Comparison of ENCODE assay signal across 9 cellular contexts in the genomic region with DNA sequence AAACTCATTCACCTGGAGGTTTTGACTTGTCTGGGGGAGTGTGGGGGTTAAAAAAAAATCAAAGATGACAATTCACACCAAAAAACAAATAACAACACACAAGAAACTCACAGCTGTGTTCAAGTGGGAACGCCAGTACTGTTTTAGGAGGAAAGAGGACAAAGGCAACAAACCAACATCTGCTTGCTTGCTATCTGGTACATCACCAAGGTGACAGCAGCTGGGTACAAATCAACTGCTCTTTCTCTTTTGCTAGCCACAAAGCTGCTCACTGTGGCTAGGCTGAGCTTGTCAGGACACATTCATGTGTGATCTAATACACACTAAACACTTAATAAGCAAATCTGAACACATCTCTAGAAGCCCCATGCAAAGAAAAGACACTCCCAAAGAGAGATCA.
DNase-seq lines count a peak whose midpoint lies in the region; ATAC-seq and TF ChIP-seq lines count a peak whose summit lies in the region.
"Had no signal": no experiment of that assay in that cellular context is flagged by ENCODE, and none has a peak within 500 bp of the region (broad histone marks: within the 10 kb centered on the region; RNA-seq: fewer than 3 reads in every experiment).

No MANE protein-coding gene starts in this region.

- peaks cover 12% of the 10 kb centered on the region for H3K9me3 Mint-ChIP-seq in activated naive CD4-positive, alpha-beta T cell treated with anti-CD3 and anti-CD28 coated beads for 36 hours

- H3K4me1 ChIP-seq in upper lobe of right lung, result no peaks in the 10 kb centered on the region

- peaks cover 4% of the 10 kb centered on the region for H3K36me3 Mint-ChIP-seq in activated naive CD4-positive, alpha-beta T cell treated with anti-CD3 and anti-CD28 coated beads for 36 hours (ENCODE audit: low read depth)

- TF ChIP-seq CTCF in upper lobe of right lung (IDR thresholded peaks at IDR 0.05), result no peak

- H3K4me3 Mint-ChIP-seq in activated naive CD4-positive, alpha-beta T cell treated with anti-CD3 and anti-CD28 coated beads for 36 hours, result no peak overlapping the region

- no peaks in the 10 kb centered on the region for H3K36me3 ChIP-seq in upper lobe of right lung

- intact Hi-C loops in activated naive CD4-positive, alpha-beta T cell treated with anti-CD3 and anti-CD28 coated beads for 36 hours (cut with micrococcal nuclease), result loop anchor here (5.0 kb wide), 1 partner anchor 325 kb away; the partner anchor contains the start of gene MDM2
- intact Hi-C loops in upper lobe of right lung (cut with DNase I), result no loop called here

- no peaks in the 10 kb centered on the region for H3K27me3 Mint-ChIP-seq in activated naive CD4-positive, alpha-beta T cell treated with anti-CD3 and anti-CD28 coated beads for 36 hours (ENCODE audit: low read depth)

- CTCF ChIA-PET in activated naive CD4-positive, alpha-beta T cell treated with anti-CD3 and anti-CD28 coated beads for 36 hours (lab: Charles Lee), result interaction anchor here (1.0 to 1.2 kb wide), 2 partner anchors 60 to 148 kb away, joined by 4 to 7 read pairs; no protein-coding TSS in a partner anchor

- ATAC-seq in HG02763 (IDR thresholded peaks at IDR 0.05; ENCODE audit: unreplicated experiment) (peak; percentile 60), upper lobe of right lung (peak; percentile 34)

- DNase-seq in activated naive CD4-positive, alpha-beta T cell treated with anti-CD3 and anti-CD28 coated beads for 36 hours, result peak; percentile 28
- DNase-seq in activated naive CD4-positive, alpha-beta T cell treated with anti-CD3 and anti-CD28 coated beads, Interleukin-2, amount 50 U/mL, for 16 hours, result no peak
- DNase-seq in OCI-M1 (lab: John Stamatoyannopoulos, UW), result peak; percentile 22
- no peak for DNase-seq in upper lobe of right lung
- DNase-seq in NCI-H69 (lab: John Stamatoyannopoulos, UW), result no peak
- no peak for DNase-seq in NCI-H1105 treated with DMSO at 0.1 percent for 48 hours (lab: John Stamatoyannopoulos, UW)
- no peak for DNase-seq in NCI-H2081 treated with DMSO at 0.1 percent for 48 hours (lab: John Stamatoyannopoulos, UW)
- DNase-seq: Karpas-422 had no signal

- peak overlapping the region; percentile 42 for H3K27ac Mint-ChIP-seq in activated naive CD4-positive, alpha-beta T cell treated with anti-CD3 and anti-CD28 coated beads for 36 hours

- no peaks in the 10 kb centered on the region for H3K27me3 ChIP-seq in upper lobe of right lung

- no peaks in the 10 kb centered on the region for H3K9me3 ChIP-seq in upper lobe of right lung

- H3K4me3 ChIP-seq in upper lobe of right lung, result no peak overlapping the region

- H3K4me1 Mint-ChIP-seq in activated naive CD4-positive, alpha-beta T cell treated with anti-CD3 and anti-CD28 coated beads for 36 hours (ENCODE audit: low read depth), result peaks cover 37% of the 10 kb centered on the region

- no peak overlapping the region for H3K27ac ChIP-seq in upper lobe of right lung

Comparison
In these comparisons a context has a peak if more than half of its experiments do, and no peak if none do; other contexts are left out.
1. DNase-seq: peak in activated naive CD4-positive, alpha-beta T cell treated with anti-CD3 and anti-CD28 coated beads for 36 hours (single experiment) and OCI-M1 (single experiment); none in activated naive CD4-positive, alpha-beta T cell treated with anti-CD3 and anti-CD28 coated beads, Interleukin-2, amount 50 U/mL, for 16 hours (single experiment), upper lobe of right lung (single experiment), NCI-H69 (single experiment), NCI-H1105 treated with DMSO at 0.1 percent for 48 hours (single experiment) and NCI-H2081 treated with DMSO at 0.1 percent for 48 hours (single experiment).